In the genomic region with DNA sequence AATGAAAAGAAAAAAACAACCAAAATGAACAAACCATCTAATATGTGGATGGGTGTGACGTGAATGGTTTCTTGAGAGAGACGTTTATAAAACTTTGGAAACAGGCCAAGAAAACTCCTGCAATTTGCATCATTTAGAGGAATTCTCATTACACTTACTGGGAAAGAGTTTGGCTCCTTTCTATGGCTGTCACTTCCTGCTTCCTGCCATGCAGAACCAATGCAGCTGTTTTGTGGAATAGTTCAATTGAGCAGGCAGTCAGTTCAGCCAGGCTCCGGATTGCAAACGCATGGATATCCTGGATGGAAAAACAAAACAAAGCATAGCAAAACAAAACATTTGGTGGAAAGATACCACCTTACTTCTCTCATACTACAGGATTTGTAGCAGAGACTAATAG, we compare ENCODE assay signal across 16 cellular contexts. TPM values are rescaled to one million over a fixed set of nuclear protein-coding genes. Genes with fewer than 3 reads are reported as not detected.
A peak's percentile ranks its signal among the peaks of the same experiment; 100 is the strongest.
DNase-seq lines count a peak whose midpoint lies in the region; ATAC-seq and TF ChIP-seq lines count a peak whose summit lies in the region.
"Had no signal": no experiment of that assay in that cellular context is flagged by ENCODE, and none has a peak within 500 bp of the region (broad histone marks: within the 10 kb centered on the region; RNA-seq: fewer than 3 reads in every experiment).

No MANE protein-coding gene starts in this region.

- TF ChIP-seq EP300 in esophagus muscularis mucosa (IDR thresholded peaks at IDR 0.05), result peak; percentile 23

- H3K9me3 ChIP-seq in esophagus muscularis mucosa, result no peaks in the 10 kb centered on the region
- no peaks in the 10 kb centered on the region for H3K9me3 ChIP-seq in spleen
- peaks cover 0 to 4% of the 10 kb centered on the region in 2 donors for H3K9me3 ChIP-seq in neuronal stem cell (replicated peaks in 1 of 2; ENCODE audit: control insufficient read depth in 2 of 2, insufficient read depth in 1 of 2, low read depth in 1 of 2, low read length in 2 of 2)
- H3K9me3 ChIP-seq: BLaER1 had no signal

- no peak for TF ChIP-seq POLR2A in esophagus muscularis mucosa (IDR thresholded peaks at IDR 0.05; ENCODE audit: low read depth)
- TF ChIP-seq POLR2A in spleen (IDR thresholded peaks at IDR 0.05), result no peak

- H3K27ac ChIP-seq in esophagus muscularis mucosa (replicated peaks in 1 of 4) (peak overlapping the region; percentile 54 to 74 (median 62)), spleen (peak overlapping the region in 7 of 8 donors; percentile 61 to 77 (median 67)), neuronal stem cell (replicated peaks; ENCODE audit: low read length) (no peak overlapping the region)
- H3K27ac ChIP-seq: BLaER1, brain microvascular endothelial cell, neural progenitor cell had no signal

- no peak overlapping the region for H4K8ac ChIP-seq in neuronal stem cell (ENCODE audit: low read depth, low read length)

- H3K79me1 ChIP-seq in neuronal stem cell (ENCODE audit: low read depth, low read length), result no peaks in the 10 kb centered on the region

- H2BK15ac ChIP-seq in neuronal stem cell (ENCODE audit: low read length), result no peak overlapping the region

- no peak overlapping the region for H4K91ac ChIP-seq in neuronal stem cell (ENCODE audit: low read depth, low read length, poor library complexity)

- H3K36me3 ChIP-seq in esophagus muscularis mucosa (peaks cover 4 to 41% (median 6%) of the 10 kb centered on the region in 4 donors), spleen (peaks cover 3 to 66% (median 14%) of the 10 kb centered on the region in 6 donors), neuronal stem cell (replicated peaks in 1 of 2; ENCODE audit: control insufficient read depth in 2 of 2, insufficient read depth in 2 of 2, low read length in 2 of 2) (peaks cover 0 to 40% of the 10 kb centered on the region in 2 donors)
- H3K36me3 ChIP-seq: brain microvascular endothelial cell, neural progenitor cell had no signal

- H3K4me3 ChIP-seq in esophagus muscularis mucosa (no peak overlapping the region), spleen (no peak overlapping the region), neuronal stem cell (ENCODE audit: low read length in 2 of 2) (no peak overlapping the region)
- H3K4me3 ChIP-seq: BLaER1, neural progenitor cell had no signal

- no peak overlapping the region for H2AK5ac ChIP-seq in neuronal stem cell (ENCODE audit: low read depth, low read length)

- H3K4ac ChIP-seq in neuronal stem cell (ENCODE audit: low read length), result no peak overlapping the region

- H3K9ac ChIP-seq in neuronal stem cell (ENCODE audit: low read depth, low read length, poor library complexity), result no peak overlapping the region
- H3K9ac ChIP-seq: BLaER1, neural progenitor cell had no signal

- no peak for TF ChIP-seq CTCF in esophagus muscularis mucosa (IDR thresholded peaks at IDR 0.05)
- no peak for TF ChIP-seq CTCF in spleen (IDR thresholded peaks at IDR 0.05 in 8 of 11, conservative IDR thresholded peaks at IDR 0.05 in 3 of 11)

- no peak overlapping the region for H3K18ac ChIP-seq in neuronal stem cell (ENCODE audit: low read length)

- no peak overlapping the region for H2AFZ ChIP-seq in neuronal stem cell (ENCODE audit: low read length)
- H2AFZ ChIP-seq: neural progenitor cell had no signal

- H3K4me1 ChIP-seq in esophagus muscularis mucosa (peaks cover 0 to 12% (median 4%) of the 10 kb centered on the region in 4 donors), spleen (peaks cover 0 to 19% (median 5%) of the 10 kb centered on the region in 6 donors), neuronal stem cell (ENCODE audit: control insufficient read depth in 2 of 2, insufficient read depth in 1 of 2, low read depth in 1 of 2, low read length in 2 of 2) (no peaks in the 10 kb centered on the region)
- H3K4me1 ChIP-seq: BLaER1, neural progenitor cell had no signal

- 50% methylated on average over 4 of the region's 4 CpGs for WGBS in esophagus muscularis mucosa
- 59 to 77% (median 65%) methylated on average over 4 of the region's 4 CpGs for WGBS in spleen, 5 donors
- no CpG with 5 or more reads among the region's 4 CpGs for WGBS in neuronal stem cell (ENCODE audit: extremely low coverage in 2 of 2, insufficient read length in 2 of 2, insufficient replicate concordance in 1 of 2), 2 donors

- H3K4me2 ChIP-seq in neuronal stem cell (ENCODE audit: insufficient read depth, low read length, poor library complexity, severe bottlenecking), result no peak overlapping the region
- H3K4me2 ChIP-seq: BLaER1, neural progenitor cell had no signal

- intact Hi-C loops in esophagus muscularis mucosa (cut with DNase I), result no loop called here
- intact Hi-C loops in spleen (cut with DNase I; ENCODE audit: low total_unique reads), result no loop called here

- H2BK120ac ChIP-seq in neuronal stem cell (ENCODE audit: low read depth, low read length), result no peak overlapping the region

- H2BK5ac ChIP-seq in neuronal stem cell (ENCODE audit: low read length), result no peak overlapping the region

- H3K27me3 ChIP-seq in esophagus muscularis mucosa (no peaks in the 10 kb centered on the region), spleen (replicated peaks in 1 of 7) (no peaks in the 10 kb centered on the region), neuronal stem cell (ENCODE audit: control insufficient read depth in 3 of 3, insufficient read depth in 3 of 3, low read depth in 1 of 3, low read length in 3 of 3) (no peaks in the 10 kb centered on the region)
- H3K27me3 ChIP-seq: BLaER1, brain microvascular endothelial cell, neural progenitor cell had no signal

- no peak overlapping the region for H3K23ac ChIP-seq in neuronal stem cell (ENCODE audit: low read depth, low read length, poor library complexity)

- peak; percentile 6 for DNase-seq in LHCN-M2 (ENCODE audit: low read depth)
- no peak for DNase-seq in esophagus muscularis mucosa (ENCODE audit: extremely low spot score)
- no peak for DNase-seq in left lobe of liver (ENCODE audit: low spot score)
- DNase-seq in spleen, result no peak
- no peak for DNase-seq in medulla oblongata (ENCODE audit: extremely low spot score)
- no peak for DNase-seq in neuronal stem cell (ENCODE audit: low spot score)
- DNase-seq in NCI-H226, result no peak
- DNase-seq: activated CD4-positive, alpha-beta T cell treated with anti-CD3 and anti-CD28 coated beads for 36 hours; brain microvascular endothelial cell; GOT3; NCI-H2171; PC-3; T-helper 1 cell had no signal

- no peak overlapping the region for H2BK12ac ChIP-seq in neuronal stem cell (ENCODE audit: low read length)

- peak; percentile 38 for ATAC-seq in left lobe of liver
- ATAC-seq in GM21825 (IDR thresholded peaks at IDR 0.05; ENCODE audit: unreplicated experiment), result no peak
- ATAC-seq: activated CD4-positive, alpha-beta T cell treated with anti-CD3 and anti-CD28 coated beads for 36 hours; PC-3 had no signal

- H3K14ac ChIP-seq in neuronal stem cell (ENCODE audit: low read length), result no peak overlapping the region

RNA-seq across cellular contexts. Expression of a gene that starts 36.6 kb away (rescaled TPM):
- total RNA-seq in LHCN-M2 (2014; rRNA removed) (31.3 and 41.4 TPM in 2 replicates), esophagus muscularis mucosa (10 to 100 TPM; 17.4 to 20.5 (median 17.9) TPM), left lobe of liver (17.2 TPM), spleen (10 to 100 TPM; 28.3 to 37.3 (median 35.1) TPM)
- polyA plus RNA-seq in LHCN-M2 (2012), result 13.6 TPM
- 1 to 10 TPM; 6.3 to 8.5 (median 6.7) TPM for polyA plus RNA-seq in spleen
- polyA plus RNA-seq in neuronal stem cell (2013, experiment 1 of 2), result 7.4 TPM
- polyA plus RNA-seq in neuronal stem cell (2013, experiment 2 of 2), result 7.3 TPM

RNA-seq across cellular contexts. Expression of a gene that starts 36.7 kb away (rescaled TPM):
- total RNA-seq in LHCN-M2 (2014; rRNA removed) (44.7 and 45.1 TPM in 2 replicates), esophagus muscularis mucosa (10 to 100 TPM; 22.0 to 35.3 (median 29.7) TPM), left lobe of liver (11.5 TPM), spleen (10 to 100 TPM; 31.3 to 64.6 (median 37.0) TPM)
- 11.7 TPM for polyA plus RNA-seq in LHCN-M2 (2012)
- polyA plus RNA-seq in spleen, result 1 to 10 TPM; 1.8 to 3.8 (median 2.1) TPM
- 19.5 TPM for polyA plus RNA-seq in neuronal stem cell (2013, experiment 1 of 2)
- polyA plus RNA-seq in neuronal stem cell (2013, experiment 2 of 2), result 19.6 TPM
